1 cellular context compared by ENCODE assay signal in genomic region chr3:171055336-171056178, GRCh38.
TF ChIP-seq lines count a peak whose summit lies in the region.

No MANE protein-coding gene starts in this region.

TF ChIP-seq in HepG2, 621 proteins besides CTCF, POLR2A, EP300 and RAD21 (continued from another document and continues in another):
- TF ChIP-seq ARID5B (CRISPR knock-in tag; IDR thresholded peaks at IDR 0.05): peak; percentile 74
- TF ChIP-seq ZNF367 (CRISPR knock-in tag; IDR thresholded peaks at IDR 0.05; ENCODE audit: borderline replicate concordance): no peak
- peak; percentile 81 for TF ChIP-seq TCF7 (IDR thresholded peaks at IDR 0.05; ENCODE audit: low read depth)
- TF ChIP-seq FOXK1 (CRISPR knock-in tag; IDR thresholded peaks at IDR 0.05; ENCODE audit: borderline replicate concordance, low read depth): no peak
- TF ChIP-seq ELF3 (CRISPR knock-in tag; IDR thresholded peaks at IDR 0.05): peak; percentile 25; the same call in 1 of the 2 replicates
- no peak for TF ChIP-seq ZNF766 (CRISPR knock-in tag; IDR thresholded peaks at IDR 0.05; ENCODE audit: borderline replicate concordance)
- no peak for TF ChIP-seq ZBTB44 (CRISPR knock-in tag; IDR thresholded peaks at IDR 0.05)
- TF ChIP-seq TOPORS (CRISPR knock-in tag; IDR thresholded peaks at IDR 0.05): no peak
- no peak for TF ChIP-seq ZNF24 (IDR thresholded peaks at IDR 0.05)
- TF ChIP-seq ZNF142 (CRISPR knock-in tag; IDR thresholded peaks at IDR 0.05): no peak
- TF ChIP-seq ZNF414 (CRISPR knock-in tag; IDR thresholded peaks at IDR 0.05): no peak
- TF ChIP-seq ZNF276 (CRISPR knock-in tag; IDR thresholded peaks at IDR 0.05; ENCODE audit: low read depth): no peak
- no peak for TF ChIP-seq ZNF138 (CRISPR knock-in tag; IDR thresholded peaks at IDR 0.05; ENCODE audit: low read depth)
- no peak for TF ChIP-seq ZBTB21 (CRISPR knock-in tag; IDR thresholded peaks at IDR 0.05)
- TF ChIP-seq ZMYM2 (CRISPR knock-in tag; IDR thresholded peaks at IDR 0.05): no peak
- TF ChIP-seq ARID4A (CRISPR knock-in tag; IDR thresholded peaks at IDR 0.05; ENCODE audit: borderline replicate concordance): no peak
- TF ChIP-seq ZBTB34 (CRISPR knock-in tag; IDR thresholded peaks at IDR 0.05): no peak
- TF ChIP-seq TP53 (CRISPR knock-in tag; conservative IDR thresholded peaks at IDR 0.05): no peak
- no peak for TF ChIP-seq BCL3 (CRISPR knock-in tag; IDR thresholded peaks at IDR 0.05)
- no peak for TF ChIP-seq TBL1XR1 (IDR thresholded peaks at IDR 0.05; ENCODE audit: borderline replicate concordance, low read length, partially characterized antibody)
- TF ChIP-seq MLXIP (CRISPR knock-in tag; IDR thresholded peaks at IDR 0.05; ENCODE audit: borderline replicate concordance): no peak
- TF ChIP-seq ATF7 (IDR thresholded peaks at IDR 0.05): no peak
- no peak for TF ChIP-seq ATF7 (CRISPR knock-in tag; IDR thresholded peaks at IDR 0.05)
- TF ChIP-seq ZNF547 (CRISPR knock-in tag; IDR thresholded peaks at IDR 0.05): no peak
